Comparison of ENCODE assay signal across 15 cellular contexts in genomic region chr11:17413414-17414316, GRCh38. TPM values are rescaled to one million over a fixed set of nuclear protein-coding genes. Genes with fewer than 3 reads are reported as not detected.
DNase-seq lines count a peak whose midpoint lies in the region; ATAC-seq and TF ChIP-seq lines count a peak whose summit lies in the region.
"Had no signal": no experiment of that assay in that cellular context is flagged by ENCODE, and none has a peak within 500 bp of the region (broad histone marks: within the 10 kb centered on the region; RNA-seq: fewer than 3 reads in every experiment).

No MANE protein-coding gene starts in this region.

- H3K4me2 ChIP-seq in osteoblast (ENCODE audit: insufficient read depth, low read length) (no peak overlapping the region), SK-N-SH (no peak overlapping the region)

- peaks cover 19% of the 10 kb centered on the region for H3K27me3 ChIP-seq in osteoblast (ENCODE audit: insufficient read depth, low read length)
- H3K27me3 ChIP-seq in ascending aorta: no peaks in the 10 kb centered on the region
- no peaks in the 10 kb centered on the region; the same call in 1 of the 2 replicates for H3K27me3 ChIP-seq in SK-N-SH (ENCODE audit: insufficient read depth)
- peaks cover 20% of the 10 kb centered on the region for H3K27me3 ChIP-seq in HAP-1 (ENCODE audit: low read depth)
- H3K27me3 ChIP-seq: gastrocnemius medialis, vagina had no signal

- POLR2A ChIA-PET in SK-N-SH (lab: Yijun Ruan, JAX): no interaction called here

- H3K27me3 Mint-ChIP-seq in T-helper 17 cell: peaks cover 65% of the 10 kb centered on the region

- H3K27ac ChIP-seq in osteoblast (ENCODE audit: low read depth, low read length) (no peak overlapping the region), ascending aorta (no peak overlapping the region), SK-N-SH (ENCODE audit: low read depth in 2 of 2, low read length in 1 of 2) (no peak overlapping the region)
- H3K27ac ChIP-seq: vagina had no signal

- no peaks in the 10 kb centered on the region for H3K9me2 ChIP-seq in SK-N-SH

- no peak overlapping the region for H3K4me3 Mint-ChIP-seq in T-helper 17 cell
- H3K4me3 Mint-ChIP-seq: CD14-positive monocyte; central memory CD8-positive, alpha-beta T cell had no signal

- CTCF ChIA-PET in SK-N-SH (lab: Yijun Ruan, JAX): interaction anchor here (0.6 to 2.3 kb wide), 4 partner anchors 9 to 42 kb away, joined by 3 to 11 read pairs (median 4); no protein-coding TSS in a partner anchor

- H3K27ac Mint-ChIP-seq in T-helper 17 cell: peak overlapping the region; percentile 6

- H4K20me1 ChIP-seq in osteoblast (ENCODE audit: insufficient read depth, low read length) (no peaks in the 10 kb centered on the region), SK-N-SH (ENCODE audit: insufficient read depth) (no peaks in the 10 kb centered on the region)

- H3K4me3 ChIP-seq in osteoblast (ENCODE audit: insufficient read depth, low read length): no peak overlapping the region
- no peak overlapping the region for H3K4me3 ChIP-seq in ascending aorta
- no peak overlapping the region for H3K4me3 ChIP-seq in SK-N-SH (ENCODE audit: low read depth in 2 of 2, low read length in 1 of 2)
- H3K4me3 ChIP-seq in HAP-1: no peak overlapping the region
- H3K4me3 ChIP-seq: gastrocnemius medialis, vagina had no signal

- H3K36me3 ChIP-seq in osteoblast (ENCODE audit: insufficient read depth, low read length): no peaks in the 10 kb centered on the region
- no peaks in the 10 kb centered on the region for H3K36me3 ChIP-seq in ascending aorta
- H3K36me3 ChIP-seq in SK-N-SH (replicated peaks in 1 of 2; ENCODE audit: control insufficient read depth in 1 of 2, insufficient read depth in 2 of 2, low read length in 1 of 2): no peaks in the 10 kb centered on the region
- no peaks in the 10 kb centered on the region for H3K36me3 ChIP-seq in HAP-1 (replicated peaks)
- H3K36me3 ChIP-seq: gastrocnemius medialis, vagina had no signal

- H3K36me3 Mint-ChIP-seq in T-helper 17 cell (ENCODE audit: low read depth): peaks cover 4% of the 10 kb centered on the region
- H3K36me3 Mint-ChIP-seq: CD14-positive monocyte had no signal

- no peak for TF ChIP-seq RAD21 in SK-N-SH (IDR thresholded peaks at IDR 0.05; ENCODE audit: low read length)

- H3F3A ChIP-seq in SK-N-SH (replicated peaks; ENCODE audit: insufficient read depth): no peaks in the 10 kb centered on the region

- WGBS in SK-N-SH (ENCODE audit: low lambda C conversion rate): 52% methylated on average over 14 of the region's 15 CpGs

- TF ChIP-seq CTCF in osteoblast (IDR thresholded peaks at IDR 0.05; ENCODE audit: extremely low read depth, low read depth, low read length) (no peak), ascending aorta (IDR thresholded peaks at IDR 0.05) (no peak), SK-N-SH (IDR thresholded peaks at IDR 0.05) (no peak)

- H3K4me1 ChIP-seq in osteoblast (ENCODE audit: insufficient read depth, low read length) (no peaks in the 10 kb centered on the region), ascending aorta (no peaks in the 10 kb centered on the region), SK-N-SH (ENCODE audit: control insufficient read depth in 1 of 2, insufficient read depth in 2 of 2, low read depth in 1 of 2, low read length in 1 of 2) (no peaks in the 10 kb centered on the region; a peak in 1 of 4 replicates), HAP-1 (no peaks in the 10 kb centered on the region)
- H3K4me1 ChIP-seq: vagina had no signal

- H2AFZ ChIP-seq in osteoblast (ENCODE audit: low read length) (no peak overlapping the region), SK-N-SH (ENCODE audit: low read depth) (no peak overlapping the region)

- in situ Hi-C loops in HAP-1 (cut with MboI; ENCODE audit: low sequenced_read_pairs): no loop called here

- peak; percentile 98 for DNase-seq in DMS53 treated with DMSO at 0.1 percent for 48 hours (lab: John Stamatoyannopoulos, UW; ENCODE audit: unreplicated experiment)
- peak; percentile 91 for DNase-seq in NCI-H146 (lab: John Stamatoyannopoulos, UW)
- no peak for DNase-seq in T-helper 17 cell
- peak; percentile 59 for DNase-seq in osteoblast (ENCODE audit: insufficient read length, low spot score, missing footprints)
- DNase-seq in ascending aorta (ENCODE audit: low spot score in 2 of 2): no peak
- DNase-seq in AG08395 (ENCODE audit: low spot score): no peak
- DNase-seq in SK-N-SH: no peak
- DNase-seq in HAP-1 (ENCODE audit: low spot score in 2 of 2): no peak
- DNase-seq: activated naive CD4-positive, alpha-beta T cell treated with anti-CD3 and anti-CD28 coated beads, Interleukin-2, amount 50 U/mL, for 16 hours; gastrocnemius medialis; retina had no signal

- H3K4me1 Mint-ChIP-seq in T-helper 17 cell: peaks cover 10% of the 10 kb centered on the region
- H3K4me1 Mint-ChIP-seq: CD14-positive monocyte; central memory CD8-positive, alpha-beta T cell had no signal

- H3K9me3 ChIP-seq in T-helper 17 cell (ENCODE audit: control insufficient read depth, low read length, poor library complexity, severe bottlenecking) (no peaks in the 10 kb centered on the region), osteoblast (ENCODE audit: low read depth, low read length) (no peaks in the 10 kb centered on the region), ascending aorta (no peaks in the 10 kb centered on the region), SK-N-SH (no peaks in the 10 kb centered on the region), HAP-1 (no peaks in the 10 kb centered on the region)
- H3K9me3 ChIP-seq: gastrocnemius medialis, vagina had no signal

- ATAC-seq in T-helper 17 cell: no peak
- ATAC-seq: gastrocnemius medialis, Right ventricle myocardium inferior had no signal

- intact Hi-C loops in ascending aorta (cut with DNase I): no loop called here

- H3K79me2 ChIP-seq in osteoblast (ENCODE audit: insufficient read depth, low read length) (no peaks in the 10 kb centered on the region), SK-N-SH (ENCODE audit: insufficient read depth) (no peaks in the 10 kb centered on the region)

- no peak for TF ChIP-seq EP300 in SK-N-SH (IDR thresholded peaks at IDR 0.05; ENCODE audit: borderline replicate concordance in 1 of 2, low read depth in 1 of 2, low read length in 1 of 2)

- no peak overlapping the region for H3K9ac ChIP-seq in SK-N-SH

TF ChIP-seq in SK-N-SH, 30 proteins besides CTCF, POLR2A, EP300 and RAD21 (continues in another document):
- no peak for TF ChIP-seq GATA2 (CRISPR knock-in tag; IDR thresholded peaks at IDR 0.05)
- TF ChIP-seq NRF1 (IDR thresholded peaks at IDR 0.05; ENCODE audit: low read depth, low read length): no peak
- no peak for TF ChIP-seq MAX (IDR thresholded peaks at IDR 0.05; ENCODE audit: low read depth)
- no peak for TF ChIP-seq FOSL2 (IDR thresholded peaks at IDR 0.05; ENCODE audit: borderline replicate concordance, low read depth)
- no peak for TF ChIP-seq YY1 (IDR thresholded peaks at IDR 0.05; ENCODE audit: low read depth)
- no peak for TF ChIP-seq TCF12 (IDR thresholded peaks at IDR 0.05)
- TF ChIP-seq JUND (IDR thresholded peaks at IDR 0.05): no peak
- no peak for TF ChIP-seq ZBTB33 (IDR thresholded peaks at IDR 0.05; ENCODE audit: borderline replicate concordance, low read depth)
- TF ChIP-seq GABPA (IDR thresholded peaks at IDR 0.05; ENCODE audit: low read depth): no peak
- TF ChIP-seq REST (IDR thresholded peaks at IDR 0.05; ENCODE audit: low read depth, low read length): no peak

RNA-seq across cellular contexts. Expression of gene KCNJ11, which starts 25.2 kb away (rescaled TPM):
- total RNA-seq in T-helper 17 cell (under 1 TPM; 0.26 to 0.70 TPM), osteoblast (under 0.01 TPM in 1 of 2 replicates, not detected in the other), ascending aorta (not detected)
- polyA plus RNA-seq in SK-N-SH (2012; rRNA removed): 0.13 and 0.23 TPM in 2 replicates
- 0.09 and 0.22 TPM in 2 replicates for polyA plus RNA-seq in SK-N-SH (2012; cell fraction: cytosol; rRNA removed)
- polyA plus RNA-seq in SK-N-SH (2012; cell fraction: nucleus; rRNA removed): 0.23 and 0.35 TPM in 2 replicates
- total RNA-seq: vagina had no signal
- polyA plus RNA-seq: CD14-positive monocyte had no signal

Comparison
In these comparisons a context has a peak if more than half of its experiments do, and no peak if none do; other contexts are left out.
1. DNase-seq: peak in DMS53 treated with DMSO at 0.1 percent for 48 hours (single experiment), NCI-H146 (single experiment) and osteoblast (single experiment); none in T-helper 17 cell (0 of 3), ascending aorta (0 of 2), AG08395 (single experiment), SK-N-SH (single experiment) and HAP-1 (0 of 2).